In genomic region chr21:45592208-45592619, GRCh38 we compare ENCODE assay signal across 9 cellular contexts. TPM values are rescaled to one million over a fixed set of nuclear protein-coding genes. Genes with fewer than 3 reads are reported as not detected.
DNase-seq lines count a peak whose midpoint lies in the region; ATAC-seq and TF ChIP-seq lines count a peak whose summit lies in the region.
"Had no signal": no experiment of that assay in that cellular context is flagged by ENCODE, and none has a peak within 500 bp of the region (broad histone marks: within the 10 kb centered on the region; RNA-seq: fewer than 3 reads in every experiment).

No MANE protein-coding gene starts in this region.

- H3K27me3 ChIP-seq in psoas muscle (ENCODE audit: insufficient read depth in 3 of 3, low read length in 2 of 3), result peaks cover 0 to 69% (median 16%) of the 10 kb centered on the region in 3 donors

- intact Hi-C loops in psoas muscle (cut with DNase I), result no loop called here

- H3K4me1 ChIP-seq in psoas muscle, result no peaks in the 10 kb centered on the region

- H3K4me3 ChIP-seq in psoas muscle, result no peak overlapping the region

- WGBS in psoas muscle, 3 donors, result 49 to 59% (median 58%) methylated on average over 3 of the region's 3 CpGs

- TF ChIP-seq CTCF in GM20000 (IDR thresholded peaks at IDR 0.05; ENCODE audit: extremely low read depth, missing control alignments) (no peak), psoas muscle (IDR thresholded peaks at IDR 0.05) (no peak)

- H3K36me3 ChIP-seq in psoas muscle (ENCODE audit: insufficient read depth in 1 of 2, low read depth in 1 of 2), result no peaks in the 10 kb centered on the region

- H3K9me3 ChIP-seq in psoas muscle, result peaks cover 5% of the 10 kb centered on the region

- H3K27ac ChIP-seq in psoas muscle, result no peak overlapping the region

- no peak for ATAC-seq in psoas muscle

- DNase-seq in GM20000 (ENCODE audit: low spot score) (peak; percentile 88), MV-4-11 (lab: John Stamatoyannopoulos, UW) (peak; percentile 1), NCI-H1092 treated with DMSO at 0.1 percent for 48 hours (lab: John Stamatoyannopoulos, UW) (no peak), NCI-H748 (lab: John Stamatoyannopoulos, UW; ENCODE audit: unreplicated experiment) (no peak), psoas muscle (no peak), inferior parietal cortex (ENCODE audit: extremely low spot score) (no peak)
- DNase-seq in activated T-helper 9 cell treated with anti-CD3 and anti-CD28 coated beads, Interleukin-2, amount 50 U/mL, for 16 hours (ENCODE audit: low read depth), result peak; percentile 60
- peak; percentile 71 to 72 for DNase-seq in stimulated activated CD4-positive, alpha-beta T cell treated with anti-CD3 and anti-CD28 coated beads, Interleukin-15, amount 100 ng/mL, for 48 hours (ENCODE audit: low read depth in 2 of 2)

RNA-seq across cellular contexts. Expression of gene SLC19A1, which starts 50.0 kb away (rescaled TPM):
- 1 to 10 TPM; 1.4 to 2.8 (median 1.9) TPM for total RNA-seq in psoas muscle
- 1 to 10 TPM; 2.3 to 3.8 (median 3.1) TPM for polyA plus RNA-seq in psoas muscle

RNA-seq across cellular contexts. Expression of gene PCBP3, which starts 51.3 kb away (rescaled TPM):
- total RNA-seq in psoas muscle, result under 1 TPM; 0.18 to 0.91 (median 0.48) TPM
- polyA plus RNA-seq in psoas muscle, result under 1 TPM in 2 of 3 donors, not detected in 1; 0.10 to 0.36 TPM
- total RNA-seq: skeletal muscle tissue had no signal

Comparison
In these comparisons a context has a peak if more than half of its experiments do, and no peak if none do; other contexts are left out.
1. DNase-seq: peak in GM20000 (single experiment), MV-4-11 (single experiment), activated T-helper 9 cell treated with anti-CD3 and anti-CD28 coated beads, Interleukin-2, amount 50 U/mL, for 16 hours (single experiment) and stimulated activated CD4-positive, alpha-beta T cell treated with anti-CD3 and anti-CD28 coated beads, Interleukin-15, amount 100 ng/mL, for 48 hours (2 of 2); none in NCI-H1092 treated with DMSO at 0.1 percent for 48 hours (single experiment), NCI-H748 (single experiment), psoas muscle (0 of 2) and inferior parietal cortex (single experiment).